In the genomic region with DNA sequence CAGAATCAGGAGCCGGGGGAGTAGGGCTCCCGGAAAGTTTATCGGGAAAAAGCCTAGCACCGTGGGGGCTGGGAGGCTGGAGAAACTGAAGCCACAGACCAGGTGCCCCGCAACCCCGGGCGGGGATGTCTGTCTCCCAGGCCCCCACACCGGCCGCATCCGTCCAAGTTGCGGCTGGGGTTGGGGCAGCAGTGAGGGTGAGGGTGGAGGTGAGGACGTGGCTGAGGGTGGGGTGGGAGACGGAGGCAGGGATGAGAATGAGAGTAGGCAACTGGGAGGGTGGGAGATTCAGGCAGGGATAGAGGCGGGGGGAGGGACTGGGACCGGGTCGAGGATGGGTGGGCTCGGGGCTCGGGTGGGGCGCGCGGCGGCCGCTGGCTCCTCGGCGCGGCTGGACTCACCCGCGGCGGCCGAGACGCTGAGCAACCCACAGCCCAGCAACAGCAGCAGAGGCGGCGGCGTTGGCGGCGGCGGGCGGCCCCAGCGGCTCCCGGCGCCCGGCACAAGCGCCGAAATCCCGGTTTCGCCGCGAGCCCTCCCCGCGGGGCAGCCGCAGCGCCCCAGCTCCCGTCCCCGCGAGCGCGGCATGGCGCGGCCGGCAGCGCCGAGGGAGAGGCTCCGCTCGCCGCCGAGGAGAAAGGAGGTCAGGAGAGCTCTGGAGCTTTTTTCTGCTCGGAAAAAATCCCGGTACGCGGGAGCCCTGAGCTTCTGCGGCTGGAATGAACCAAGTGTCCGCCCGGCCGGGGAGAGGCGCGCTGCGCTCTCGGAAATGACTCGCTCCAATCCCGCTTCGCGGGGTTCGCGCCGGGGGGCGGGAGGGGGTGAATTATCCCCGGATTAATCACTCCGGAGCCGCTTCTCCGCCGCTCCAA, we compare ENCODE assay signal across 8 cellular contexts. TPM values are rescaled to one million over a fixed set of nuclear protein-coding genes. Genes with fewer than 3 reads are reported as not detected.
A peak's percentile ranks its signal among the peaks of the same experiment; 100 is the strongest.
DNase-seq lines count a peak whose midpoint lies in the region; ATAC-seq and TF ChIP-seq lines count a peak whose summit lies in the region.

A gene (minus strand): TSS at position 721 of the 872 bp plus-strand sequence. CDS start 133 bp downstream, at position 588.

- no peaks in the 10 kb centered on the region for H3K36me3 ChIP-seq in uterus

- H3K27ac ChIP-seq in skin epidermis (peak within 1 kb of the TSS in 4 of 21 experiments; percentile 14 to 55 (median 39)), uterus (no peak within 1 kb of the TSS)

- peaks cover 0 to 26% of the 10 kb centered on the region in 2 donors for H3K27me3 ChIP-seq in uterus

- peak; percentile 32 for DNase-seq in 8988T
- peak; percentile 42 for DNase-seq in HT1080 (ENCODE audit: low read depth)
- peak; percentile 3 for DNase-seq in amniotic stem cell (lab: John Stamatoyannopoulos, UW)
- DNase-seq in stimulated activated naive CD8-positive, alpha-beta T cell treated with anti-CD3 and anti-CD28 coated beads, Interleukin-15, Interleukin-2, amounts not matched to agents 100 U/mL and 50 U/mL, for 24 hours, result no peak
- DNase-seq in uterus, result no peak

- no peak for TF ChIP-seq POLR2A in uterus (IDR thresholded peaks at IDR 0.05)

- H3K4me3 ChIP-seq in iPS-18c (ENCODE audit: insufficient read depth, low read depth, low read length), result peak within 1 kb of the TSS; percentile 62
- peak within 1 kb of the TSS; percentile 14 to 39 (median 30) for H3K4me3 ChIP-seq in skin epidermis
- no peak within 1 kb of the TSS for H3K4me3 ChIP-seq in uterus

- no peak for ATAC-seq in GM21619 (IDR thresholded peaks at IDR 0.05; ENCODE audit: unreplicated experiment)
- no peak for ATAC-seq in stimulated activated naive CD8-positive, alpha-beta T cell treated with anti-CD3 and anti-CD28 coated beads, Interleukin-15, Interleukin-2, amounts not matched to agents 100 U/mL and 50 U/mL, for 24 hours

- peaks cover 0 to 23% of the 10 kb centered on the region in 2 donors for H3K4me1 ChIP-seq in uterus

- no peak for TF ChIP-seq CTCF in uterus (IDR thresholded peaks at IDR 0.05)

- intact Hi-C loops in uterus (cut with DNase I; ENCODE audit: low total_unique reads), result no loop called here

- H3K9me3 ChIP-seq in iPS-18c (ENCODE audit: control insufficient read depth, insufficient read depth, low read length) (no peaks in the 10 kb centered on the region), uterus (no peaks in the 10 kb centered on the region)

RNA-seq across cellular contexts. Expression of the gene that starts here (rescaled TPM):
- 2.1 and 2.3 TPM in 2 replicates for total RNA-seq in HT1080 (2014; rRNA removed; shearing (Covaris generic))
- 0.12 and 0.34 TPM in 2 replicates for polyA plus RNA-seq in HT1080 (2015; cell fraction: cytosol; rRNA removed)
- polyA plus RNA-seq in HT1080 (2015; cell fraction: nucleus; rRNA removed), result 0.19 and 0.56 TPM in 2 replicates
- 1 to 10 TPM in 1 of 4 donors, not detected in 3; 8.6 TPM for total RNA-seq in uterus

Comparison
In these comparisons a context has a peak if more than half of its experiments do, and no peak if none do; other contexts are left out.
1. DNase-seq: peak in 8988T (single experiment), HT1080 (single experiment) and amniotic stem cell (single experiment); none in stimulated activated naive CD8-positive, alpha-beta T cell treated with anti-CD3 and anti-CD28 coated beads, Interleukin-15, Interleukin-2, amounts not matched to agents 100 U/mL and 50 U/mL, for 24 hours (single experiment) and uterus (0 of 2).
2. H3K4me3 ChIP-seq: peak in iPS-18c (single experiment) and skin epidermis (7 of 7); none in uterus (0 of 2).